ENCODE assay signal across 1 cellular context in the genomic region with DNA sequence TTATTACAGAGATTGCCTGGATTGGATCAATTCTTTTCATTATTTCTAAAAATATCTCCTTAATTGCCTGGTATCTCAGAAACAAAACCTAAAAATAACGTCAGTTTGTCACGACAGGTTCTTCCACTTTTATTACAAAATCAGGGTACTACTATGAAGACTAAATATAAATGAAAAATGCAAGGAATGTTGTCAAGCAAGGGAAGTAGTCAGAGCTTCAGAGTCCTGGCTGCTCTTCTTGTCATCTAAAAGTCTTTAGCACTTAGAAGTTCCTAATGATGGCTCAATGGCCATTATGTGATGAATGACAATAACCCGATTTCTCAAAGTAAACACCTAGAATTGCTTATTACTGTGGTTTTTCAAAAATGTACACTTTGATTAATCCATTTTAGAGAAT.
TF ChIP-seq lines count a peak whose summit lies in the region.

No MANE protein-coding gene starts in this region.

TF ChIP-seq in WTC11, 78 proteins besides CTCF, POLR2A, EP300 and RAD21 (continued from another document):
- TF ChIP-seq, protein P1, sequence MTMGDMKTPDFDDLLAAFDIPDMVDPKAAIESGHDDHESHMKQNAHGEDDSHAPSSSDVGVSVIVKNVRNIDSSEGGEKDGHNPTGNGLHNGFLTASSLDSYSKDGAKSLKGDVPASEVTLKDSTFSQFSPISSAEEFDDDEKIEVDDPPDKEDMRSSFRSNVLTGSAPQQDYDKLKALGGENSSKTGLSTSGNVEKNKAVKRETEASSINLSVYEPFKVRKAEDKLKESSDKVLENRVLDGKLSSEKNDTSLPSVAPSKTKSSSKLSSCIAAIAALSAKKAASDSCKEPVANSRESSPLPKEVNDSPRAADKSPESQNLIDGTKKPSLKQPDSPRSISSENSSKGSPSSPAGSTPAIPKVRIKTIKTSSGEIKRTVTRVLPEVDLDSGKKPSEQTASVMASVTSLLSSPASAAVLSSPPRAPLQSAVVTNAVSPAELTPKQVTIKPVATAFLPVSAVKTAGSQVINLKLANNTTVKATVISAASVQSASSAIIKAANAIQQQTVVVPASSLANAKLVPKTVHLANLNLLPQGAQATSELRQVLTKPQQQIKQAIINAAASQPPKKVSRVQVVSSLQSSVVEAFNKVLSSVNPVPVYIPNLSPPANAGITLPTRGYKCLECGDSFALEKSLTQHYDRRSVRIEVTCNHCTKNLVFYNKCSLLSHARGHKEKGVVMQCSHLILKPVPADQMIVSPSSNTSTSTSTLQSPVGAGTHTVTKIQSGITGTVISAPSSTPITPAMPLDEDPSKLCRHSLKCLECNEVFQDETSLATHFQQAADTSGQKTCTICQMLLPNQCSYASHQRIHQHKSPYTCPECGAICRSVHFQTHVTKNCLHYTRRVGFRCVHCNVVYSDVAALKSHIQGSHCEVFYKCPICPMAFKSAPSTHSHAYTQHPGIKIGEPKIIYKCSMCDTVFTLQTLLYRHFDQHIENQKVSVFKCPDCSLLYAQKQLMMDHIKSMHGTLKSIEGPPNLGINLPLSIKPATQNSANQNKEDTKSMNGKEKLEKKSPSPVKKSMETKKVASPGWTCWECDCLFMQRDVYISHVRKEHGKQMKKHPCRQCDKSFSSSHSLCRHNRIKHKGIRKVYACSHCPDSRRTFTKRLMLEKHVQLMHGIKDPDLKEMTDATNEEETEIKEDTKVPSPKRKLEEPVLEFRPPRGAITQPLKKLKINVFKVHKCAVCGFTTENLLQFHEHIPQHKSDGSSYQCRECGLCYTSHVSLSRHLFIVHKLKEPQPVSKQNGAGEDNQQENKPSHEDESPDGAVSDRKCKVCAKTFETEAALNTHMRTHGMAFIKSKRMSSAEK (CRISPR knock-in tag; IDR thresholded peaks at IDR 0.05; ENCODE audit: borderline replicate concordance): no peak
- TF ChIP-seq, protein P2, sequence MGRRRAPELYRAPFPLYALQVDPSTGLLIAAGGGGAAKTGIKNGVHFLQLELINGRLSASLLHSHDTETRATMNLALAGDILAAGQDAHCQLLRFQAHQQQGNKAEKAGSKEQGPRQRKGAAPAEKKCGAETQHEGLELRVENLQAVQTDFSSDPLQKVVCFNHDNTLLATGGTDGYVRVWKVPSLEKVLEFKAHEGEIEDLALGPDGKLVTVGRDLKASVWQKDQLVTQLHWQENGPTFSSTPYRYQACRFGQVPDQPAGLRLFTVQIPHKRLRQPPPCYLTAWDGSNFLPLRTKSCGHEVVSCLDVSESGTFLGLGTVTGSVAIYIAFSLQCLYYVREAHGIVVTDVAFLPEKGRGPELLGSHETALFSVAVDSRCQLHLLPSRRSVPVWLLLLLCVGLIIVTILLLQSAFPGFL (CRISPR knock-in tag; IDR thresholded peaks at IDR 0.05; ENCODE audit: borderline replicate concordance): no peak
- TF ChIP-seq ZNF423 (CRISPR knock-in tag; IDR thresholded peaks at IDR 0.05) (no peak), ESRRA (CRISPR knock-in tag; IDR thresholded peaks at IDR 0.05; ENCODE audit: borderline replicate concordance) (no peak), FOXK1 (CRISPR knock-in tag; IDR thresholded peaks at IDR 0.05) (no peak), NR1H2 (CRISPR knock-in tag; IDR thresholded peaks at IDR 0.05) (no peak), SP1 (CRISPR knock-in tag; conservative IDR thresholded peaks at IDR 0.05) (no peak), USF1 (CRISPR knock-in tag; IDR thresholded peaks at IDR 0.05) (no peak), JAZF1 (CRISPR knock-in tag; IDR thresholded peaks at IDR 0.05) (no peak), GRHL2 (CRISPR knock-in tag; IDR thresholded peaks at IDR 0.05; ENCODE audit: insufficient replicate concordance, severe bottlenecking) (no peak), ETV6 (CRISPR knock-in tag; IDR thresholded peaks at IDR 0.05) (no peak)
- TF ChIP-seq, protein P3, sequence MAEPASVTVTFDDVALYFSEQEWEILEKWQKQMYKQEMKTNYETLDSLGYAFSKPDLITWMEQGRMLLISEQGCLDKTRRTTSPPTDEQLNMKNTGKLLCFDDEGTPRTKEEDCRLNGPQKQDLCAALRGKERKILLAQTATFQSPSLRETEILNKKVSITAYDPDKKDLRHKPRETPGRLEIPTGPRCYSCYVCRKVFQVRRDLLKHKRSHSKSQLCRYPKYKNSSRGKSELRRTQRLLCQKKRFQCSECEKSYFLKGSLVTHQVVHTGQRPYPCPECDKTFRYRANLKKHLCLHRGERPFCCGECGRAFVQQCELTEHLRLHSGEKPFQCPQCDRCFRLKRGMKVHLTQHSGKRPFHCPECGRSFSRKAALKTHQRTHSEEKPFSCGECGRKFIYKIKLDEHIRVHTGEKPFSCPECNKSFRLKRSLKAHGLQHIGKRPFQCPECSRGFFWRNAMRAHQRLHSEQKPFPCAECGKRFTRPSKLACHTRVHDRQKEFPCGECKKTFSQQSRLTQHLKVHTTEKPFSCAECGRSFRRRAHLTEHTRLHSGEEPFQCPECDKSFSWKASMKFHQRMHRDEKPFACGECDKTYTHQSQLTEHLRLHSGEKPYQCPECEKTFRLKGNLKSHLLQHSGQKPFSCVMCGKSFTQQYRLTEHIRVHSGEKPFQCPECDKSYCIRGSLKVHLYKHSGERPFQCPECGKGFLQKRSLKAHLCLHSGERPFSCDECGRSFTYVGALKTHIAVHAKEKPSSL (CRISPR knock-in tag; conservative IDR thresholded peaks at IDR 0.05): no peak
- TF ChIP-seq, protein P4, sequence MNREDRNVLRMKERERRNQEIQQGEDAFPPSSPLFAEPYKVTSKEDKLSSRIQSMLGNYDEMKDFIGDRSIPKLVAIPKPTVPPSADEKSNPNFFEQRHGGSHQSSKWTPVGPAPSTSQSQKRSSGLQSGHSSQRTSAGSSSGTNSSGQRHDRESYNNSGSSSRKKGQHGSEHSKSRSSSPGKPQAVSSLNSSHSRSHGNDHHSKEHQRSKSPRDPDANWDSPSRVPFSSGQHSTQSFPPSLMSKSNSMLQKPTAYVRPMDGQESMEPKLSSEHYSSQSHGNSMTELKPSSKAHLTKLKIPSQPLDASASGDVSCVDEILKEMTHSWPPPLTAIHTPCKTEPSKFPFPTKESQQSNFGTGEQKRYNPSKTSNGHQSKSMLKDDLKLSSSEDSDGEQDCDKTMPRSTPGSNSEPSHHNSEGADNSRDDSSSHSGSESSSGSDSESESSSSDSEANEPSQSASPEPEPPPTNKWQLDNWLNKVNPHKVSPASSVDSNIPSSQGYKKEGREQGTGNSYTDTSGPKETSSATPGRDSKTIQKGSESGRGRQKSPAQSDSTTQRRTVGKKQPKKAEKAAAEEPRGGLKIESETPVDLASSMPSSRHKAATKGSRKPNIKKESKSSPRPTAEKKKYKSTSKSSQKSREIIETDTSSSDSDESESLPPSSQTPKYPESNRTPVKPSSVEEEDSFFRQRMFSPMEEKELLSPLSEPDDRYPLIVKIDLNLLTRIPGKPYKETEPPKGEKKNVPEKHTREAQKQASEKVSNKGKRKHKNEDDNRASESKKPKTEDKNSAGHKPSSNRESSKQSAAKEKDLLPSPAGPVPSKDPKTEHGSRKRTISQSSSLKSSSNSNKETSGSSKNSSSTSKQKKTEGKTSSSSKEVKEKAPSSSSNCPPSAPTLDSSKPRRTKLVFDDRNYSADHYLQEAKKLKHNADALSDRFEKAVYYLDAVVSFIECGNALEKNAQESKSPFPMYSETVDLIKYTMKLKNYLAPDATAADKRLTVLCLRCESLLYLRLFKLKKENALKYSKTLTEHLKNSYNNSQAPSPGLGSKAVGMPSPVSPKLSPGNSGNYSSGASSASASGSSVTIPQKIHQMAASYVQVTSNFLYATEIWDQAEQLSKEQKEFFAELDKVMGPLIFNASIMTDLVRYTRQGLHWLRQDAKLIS (CRISPR knock-in tag; IDR thresholded peaks at IDR 0.05; ENCODE audit: borderline replicate concordance): no peak
- TF ChIP-seq, protein P5, sequence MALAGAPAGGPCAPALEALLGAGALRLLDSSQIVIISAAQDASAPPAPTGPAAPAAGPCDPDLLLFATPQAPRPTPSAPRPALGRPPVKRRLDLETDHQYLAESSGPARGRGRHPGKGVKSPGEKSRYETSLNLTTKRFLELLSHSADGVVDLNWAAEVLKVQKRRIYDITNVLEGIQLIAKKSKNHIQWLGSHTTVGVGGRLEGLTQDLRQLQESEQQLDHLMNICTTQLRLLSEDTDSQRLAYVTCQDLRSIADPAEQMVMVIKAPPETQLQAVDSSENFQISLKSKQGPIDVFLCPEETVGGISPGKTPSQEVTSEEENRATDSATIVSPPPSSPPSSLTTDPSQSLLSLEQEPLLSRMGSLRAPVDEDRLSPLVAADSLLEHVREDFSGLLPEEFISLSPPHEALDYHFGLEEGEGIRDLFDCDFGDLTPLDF (CRISPR knock-in tag; IDR thresholded peaks at IDR 0.05): no peak
